ENCODE assay signal across 19 cellular contexts in the genomic region with DNA sequence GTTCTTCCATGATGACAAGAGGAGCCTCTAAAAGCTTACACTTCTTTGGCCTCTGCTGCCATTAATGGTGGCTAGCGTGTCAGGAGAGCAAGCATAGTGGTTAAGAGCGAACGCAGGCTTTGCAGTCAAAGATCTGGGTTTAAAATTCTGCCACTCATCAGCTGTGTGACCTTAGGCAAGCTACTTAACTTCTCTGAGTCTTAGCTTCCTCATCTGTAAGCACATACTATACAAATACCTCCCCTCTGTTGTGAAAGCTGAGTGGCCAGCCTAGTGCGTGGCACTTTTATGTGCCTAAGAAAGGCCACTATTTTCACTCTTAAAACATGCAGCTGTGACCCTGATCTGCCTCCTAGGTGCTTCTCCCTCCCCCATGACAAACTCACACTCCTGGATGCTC. TPM values are rescaled to one million over a fixed set of nuclear protein-coding genes. Genes with fewer than 3 reads are reported as not detected.
DNase-seq lines count a peak whose midpoint lies in the region; ATAC-seq, FAIRE-seq and TF ChIP-seq lines count a peak whose summit lies in the region.
"Had no signal": no experiment of that assay in that cellular context is flagged by ENCODE, and none has a peak within 500 bp of the region (broad histone marks: within the 10 kb centered on the region; RNA-seq: fewer than 3 reads in every experiment).

No MANE protein-coding gene starts in this region.

- H3K27ac Mint-ChIP-seq in MCF 10A (ENCODE audit: low read depth, unreplicated experiment), result no peak overlapping the region
- H3K27ac Mint-ChIP-seq: GM23338 had no signal

- no peak overlapping the region for H2AK5ac ChIP-seq in mesenchymal stem cell (ENCODE audit: low read length, severe bottlenecking)

- no peak overlapping the region for H3K4me2 ChIP-seq in K562 (ENCODE audit: insufficient read depth, low read length)
- H3K4me2 ChIP-seq in mesenchymal stem cell (ENCODE audit: low read length, poor library complexity, severe bottlenecking), result no peak overlapping the region
- H3K4me2 ChIP-seq: A549, GM23338 had no signal

- H3K4me3 Mint-ChIP-seq in MCF 10A (ENCODE audit: unreplicated experiment), result no peak overlapping the region
- H3K4me3 Mint-ChIP-seq: GM23338 had no signal

- 60% methylated on average over 4 of the region's 4 CpGs for WGBS in K562 (ENCODE audit: insufficient coverage, low coverage, missing lambda C conversion rate)
- WGBS in mesenchymal stem cell, result 96% methylated on average over 4 of the region's 4 CpGs

- DNase-seq in breast epithelium (ENCODE audit: low spot score in 2 of 2) (no peak), MCF 10A (ENCODE audit: unreplicated experiment) (no peak), K562 (ENCODE audit: extremely low read depth in 1 of 4, low spot score in 3 of 4) (no peak), mesenchymal stem cell (no peak), OCI-M2 (lab: John Stamatoyannopoulos, UW; ENCODE audit: unreplicated experiment) (no peak)
- no peak for DNase-seq in activated effector memory CD4-positive, alpha-beta T cell treated with anti-CD3 and anti-CD28 coated beads, Interleukin-2, amount 50 U/mL, for 16 hours
- DNase-seq: DND-41, Karpas-422, NCI-H1105, NCI-H1694, NCI-H524 had no signal

- H3K9ac ChIP-seq in K562 (ENCODE audit: insufficient read depth in 1 of 2, low read depth in 2 of 2, low read length in 2 of 2), result no peak overlapping the region
- H3K9ac ChIP-seq in mesenchymal stem cell (ENCODE audit: low read length), result peak overlapping the region; percentile 84

- H3K18ac ChIP-seq in mesenchymal stem cell (ENCODE audit: low read depth in 1 of 2, low read length in 2 of 2), result peak overlapping the region in 1 of 2 experiments; percentile 16

- TF ChIP-seq RAD21 in K562 (CRISPR knock-in tag; conservative IDR thresholded peaks at IDR 0.05 in 1 of 2, IDR thresholded peaks at IDR 0.05 in 1 of 2), result no peak

- H2BK12ac ChIP-seq in mesenchymal stem cell (ENCODE audit: low read length in 2 of 2), result no peak overlapping the region

- TF ChIP-seq CTCF in breast epithelium (IDR thresholded peaks at IDR 0.05), result no peak
- no peak for TF ChIP-seq CTCF in MCF 10A (IDR thresholded peaks at IDR 0.05; ENCODE audit: unreplicated experiment)
- no peak for TF ChIP-seq CTCF in K562 (IDR thresholded peaks at IDR 0.05 in 2 of 3, conservative IDR thresholded peaks at IDR 0.05 in 1 of 3; ENCODE audit: insufficient read depth in 2 of 3, low read depth in 1 of 3, low read length in 3 of 3)

- no peak overlapping the region for H3K14ac ChIP-seq in mesenchymal stem cell (ENCODE audit: low read length in 2 of 2)

- no peak for TF ChIP-seq POLR2A in breast epithelium (IDR thresholded peaks at IDR 0.05)
- TF ChIP-seq POLR2A in K562 (conservative IDR thresholded peaks at IDR 0.05), result no peak

- H4K8ac ChIP-seq in mesenchymal stem cell (ENCODE audit: low read length), result peak overlapping the region; percentile 36

- H3K27me3 ChIP-seq in breast epithelium (no peaks in the 10 kb centered on the region), K562 (ENCODE audit: control insufficient read depth in 2 of 2, insufficient read depth in 2 of 2, low read length in 2 of 2) (no peaks in the 10 kb centered on the region), mesenchymal stem cell (ENCODE audit: control insufficient read depth in 1 of 2, insufficient read depth in 1 of 2, low read length in 2 of 2) (no peaks in the 10 kb centered on the region)
- H3K27me3 ChIP-seq: BLaER1 treated with 17β-estradiol and CSF1 and Interleukin-3, amounts not matched to agents 10 nM and 100 nM; Peyer's patch had no signal

- H3K9me3 ChIP-seq in breast epithelium (no peaks in the 10 kb centered on the region), K562 (replicated peaks; ENCODE audit: control insufficient read depth, insufficient read depth, low read depth, low read length) (no peaks in the 10 kb centered on the region), mesenchymal stem cell (ENCODE audit: control insufficient read depth, low read length) (no peaks in the 10 kb centered on the region)
- H3K9me3 ChIP-seq: A549; BLaER1 treated with 17β-estradiol and CSF1 and Interleukin-3, amounts not matched to agents 10 nM and 100 nM; Peyer's patch had no signal

- CTCF ChIA-PET in MCF 10A (lab: Yijun Ruan, JAX), result interaction anchor here (1.3 to 1.4 kb wide), 2 partner anchors 12 to 19 kb away, joined by 4 to 5 read pairs; no protein-coding TSS in a partner anchor
- CTCF ChIA-PET in K562 (lab: Yijun Ruan, JAX; ENCODE audit: low intra/inter-chr PET ratio), result no interaction called here

- no peak for TF ChIP-seq EP300 in K562 (IDR thresholded peaks at IDR 0.05; ENCODE audit: low read length)

- H3K9me1 ChIP-seq in K562 (ENCODE audit: control insufficient read depth, insufficient read depth, low read length), result no peaks in the 10 kb centered on the region

- H3K36me3 Mint-ChIP-seq in MCF 10A (ENCODE audit: insufficient read depth, unreplicated experiment), result peaks cover 54% of the 10 kb centered on the region

- H2BK5ac ChIP-seq in mesenchymal stem cell (ENCODE audit: low read depth, low read length, poor library complexity, severe bottlenecking), result no peak overlapping the region

- no peak overlapping the region for H2AFZ ChIP-seq in K562 (ENCODE audit: low read depth, low read length)
- no peak overlapping the region for H2AFZ ChIP-seq in mesenchymal stem cell (ENCODE audit: low read depth, low read length)
- H2AFZ ChIP-seq: GM23338 had no signal

- H3K4me1 ChIP-seq in breast epithelium (no peaks in the 10 kb centered on the region), K562 (replicated peaks in 1 of 2; ENCODE audit: control insufficient read depth in 2 of 2, insufficient read depth in 2 of 2, low read length in 2 of 2) (peaks cover 3 to 5% of the 10 kb centered on the region in 2 experiments; a peak in 4 of 5 replicates), mesenchymal stem cell (ENCODE audit: control insufficient read depth, insufficient read depth, low read depth, low read length) (peaks cover 6% of the 10 kb centered on the region)
- H3K4me1 ChIP-seq: A549 had no signal

- FAIRE-seq in K562 (lab: Jason Lieb, UNC), result no peak
- FAIRE-seq: A549, G401.6 had no signal

- no peak overlapping the region for H2BK120ac ChIP-seq in mesenchymal stem cell (ENCODE audit: low read depth, low read length)

- H4K20me1 ChIP-seq in K562 (replicated peaks; ENCODE audit: control insufficient read depth, insufficient read depth, low read length), result no peaks in the 10 kb centered on the region

- H3K79me1 ChIP-seq in mesenchymal stem cell (replicated peaks; ENCODE audit: low read length, poor library complexity, severe bottlenecking), result peaks cover 40% of the 10 kb centered on the region

- no TSS peak for BruUV-seq in MCF 10A (replicated peaks; lab: Mats Ljungman, UMichigan)
- no TSS peak for BruUV-seq in K562 (replicated peaks; lab: Mats Ljungman, UMichigan)

- H3K4ac ChIP-seq in mesenchymal stem cell (ENCODE audit: low read depth in 1 of 2, low read length in 2 of 2), result no peak overlapping the region

- intact Hi-C loops in breast epithelium (cut with DNase I; ENCODE audit: low total_unique reads), result no loop called here
- intact Hi-C loops in MCF 10A (cut with micrococcal nuclease), result no loop called here
- intact Hi-C loops in K562 (cut with micrococcal nuclease), result no loop called here

- H3K27me3 Mint-ChIP-seq in MCF 10A (ENCODE audit: insufficient read depth, unreplicated experiment), result no peaks in the 10 kb centered on the region

- peak overlapping the region; percentile 74 for H4K91ac ChIP-seq in mesenchymal stem cell (ENCODE audit: low read length)

- H3K79me2 ChIP-seq in K562 (ENCODE audit: control insufficient read depth, insufficient read depth, low read length), result no peaks in the 10 kb centered on the region

- H3K36me3 ChIP-seq in breast epithelium, result no peaks in the 10 kb centered on the region
- peaks cover 3% of the 10 kb centered on the region; the same call in 1 of the 3 replicates for H3K36me3 ChIP-seq in K562 (ENCODE audit: control insufficient read depth, insufficient read depth, low read length)
- peaks cover 31 to 72% of the 10 kb centered on the region in 2 experiments for H3K36me3 ChIP-seq in mesenchymal stem cell (ENCODE audit: control insufficient read depth in 1 of 2, insufficient read depth in 2 of 2, low read depth in 1 of 2, low read length in 2 of 2)

- H3K4me3 ChIP-seq in breast epithelium, result no peak overlapping the region
- H3K4me3 ChIP-seq in K562, result no peak overlapping the region
- no peak overlapping the region for H3K4me3 ChIP-seq in mesenchymal stem cell (ENCODE audit: insufficient read depth in 1 of 2, low read depth in 1 of 2, low read length in 2 of 2)
- H3K4me3 ChIP-seq: A549; BLaER1 treated with 17β-estradiol and CSF1 and Interleukin-3, amounts not matched to agents 10 nM and 100 nM; GM23338; Peyer's patch had no signal

- H3K23ac ChIP-seq in mesenchymal stem cell (ENCODE audit: low read length in 2 of 2), result no peak overlapping the region

- peak overlapping the region; percentile 23 to 38 for H3K27ac ChIP-seq in breast epithelium
- no peak overlapping the region for H3K27ac ChIP-seq in K562 (ENCODE audit: extremely low read depth, low read depth, low read length)
- H3K27ac ChIP-seq in mesenchymal stem cell (ENCODE audit: low read length, poor library complexity, severe bottlenecking), result no peak overlapping the region
- H3K27ac ChIP-seq: A549 had no signal

- peaks cover 12% of the 10 kb centered on the region for H3K4me1 Mint-ChIP-seq in MCF 10A (ENCODE audit: insufficient read depth, unreplicated experiment)

- in situ Hi-C loops in K562 (cut with MboI), result no loop called here

- no peak overlapping the region for H2BK15ac ChIP-seq in mesenchymal stem cell (ENCODE audit: low read depth, poor library complexity, severe bottlenecking)

- POLR2A ChIA-PET in MCF 10A (lab: Yijun Ruan, JAX), result interaction anchor here (1.5 kb wide), 1 partner anchor 10 kb away, joined by 7 read pairs; no protein-coding TSS in a partner anchor
- POLR2A ChIA-PET in K562 (lab: Yijun Ruan, JAX), result interaction anchor here (0.6 to 1.3 kb wide), 3 partner anchors 9 to 137 kb away, joined by 3 to 7 read pairs (median 4); a partner anchor contains a TSS

- ATAC-seq in K562 (no peak), HG03135 (IDR thresholded peaks at IDR 0.05; ENCODE audit: unreplicated experiment) (no peak)
- ATAC-seq: A549, GM23338, HCT116, Right ventricle myocardium inferior had no signal

- no peaks in the 10 kb centered on the region for H3K9me3 Mint-ChIP-seq in MCF 10A (ENCODE audit: unreplicated experiment)
- H3K9me3 Mint-ChIP-seq: GM23338 had no signal

RNA-seq across cellular contexts. Expression of a gene that starts 11.6 kb away (rescaled TPM):
- total RNA-seq in breast epithelium, result 100 to 1,000 TPM in 1 of 3 donors, 10 to 100 TPM in 2; 73.0 to 130 (median 89.1) TPM
- total RNA-seq in MCF 10A (2022), result 32.5 and 35.5 TPM in 2 replicates
- 36.5 and 49.4 TPM in 2 replicates for total RNA-seq in K562 (2011; cell fraction: chromatin; rRNA removed; ENCODE audit: low replicate concordance)
- total RNA-seq in K562 (2011; cell fraction: nucleolus; rRNA removed), result 18.5 and 19.7 TPM in 2 replicates
- 26.7 and 27.6 TPM in 2 replicates for total RNA-seq in K562 (2011; cell fraction: nucleoplasm; rRNA removed)
- 3.8 and 5.2 TPM in 2 replicates for total RNA-seq in K562 (2014; rRNA removed)
- 8.2 and 8.5 TPM in 2 replicates for total RNA-seq in K562 (2014; rRNA removed; fragmentation: Illumina TruSeq; extraction: Trizol)
- total RNA-seq in K562 (2015; rRNA removed; fragmentation: Illumina TruSeq; extraction: Trizol), result 6.7 and 9.0 TPM in 2 replicates
- 7.5 and 8.0 TPM in 2 replicates for total RNA-seq in K562 (2021)
- 11.4 and 14.4 TPM in 2 replicates for polyA plus RNA-seq in K562 (2011; rRNA removed)
- polyA plus RNA-seq in K562 (2011; cell fraction: cytosol; rRNA removed), result 2.9 and 4.0 TPM in 2 replicates
- 17.1 and 23.1 TPM in 2 replicates for polyA plus RNA-seq in K562 (2011; cell fraction: nucleus; rRNA removed)
- polyA plus RNA-seq in K562 (2012), result 4.4 and 9.0 TPM in 2 replicates
- polyA plus RNA-seq in K562 (2014; fragmentation: Illumina TruSeq; extraction: Trizol), result 7.8 and 13.6 TPM in 2 replicates
- 1 to 10 TPM; 2.1 to 3.3 TPM for polyA plus RNA-seq in K562 (2014; fragmentation: Nextera tagmentation; extraction: Ambion mirVana)
- 8.6 and 8.9 TPM in 2 replicates for polyA plus RNA-seq in K562 (2014; rRNA removed)
- polyA minus RNA-seq in K562 (2011; rRNA and poly(A)+ RNA removed), result 12.3 and 13.4 TPM in 2 replicates
- polyA minus RNA-seq in K562 (2011; cell fraction: cytosol; rRNA and poly(A)+ RNA removed), result 3.7 and 4.1 TPM in 2 replicates
- 13.3 and 16.4 TPM in 2 replicates for polyA minus RNA-seq in K562 (2011; cell fraction: nucleus; rRNA and poly(A)+ RNA removed)
- 14.5 TPM for polyA plus RNA-seq in mesenchymal stem cell (2013, experiment 1 of 2)
- polyA plus RNA-seq in mesenchymal stem cell (2013, experiment 2 of 2), result 16.6 TPM

Comparison
In these comparisons a context has a peak if more than half of its experiments do, and no peak if none do; other contexts are left out.
1. H3K27ac ChIP-seq: peak in breast epithelium (2 of 2); none in K562 (single experiment) and mesenchymal stem cell (single experiment).